ENCODE assay signal across 17 cellular contexts in the genomic region with DNA sequence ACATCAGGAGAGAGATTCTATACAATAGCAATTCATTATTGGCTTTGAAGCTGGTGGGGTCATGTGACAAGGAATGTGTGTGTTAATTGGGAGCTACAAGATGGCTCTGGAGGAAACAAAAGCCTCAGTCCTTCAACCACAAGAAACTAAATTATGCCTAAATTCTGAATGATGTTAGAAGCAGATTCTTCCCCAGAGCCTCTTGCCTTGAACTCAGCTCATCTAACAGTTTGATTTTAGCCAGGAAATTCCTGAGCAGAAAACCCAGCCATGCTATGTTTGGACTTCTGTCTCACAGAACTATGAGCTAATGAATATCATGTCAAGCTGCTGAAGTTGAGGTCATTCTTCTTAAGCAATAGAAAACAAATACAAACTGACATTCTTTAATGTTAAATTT.
DNase-seq lines count a peak whose midpoint lies in the region; TF ChIP-seq lines count a peak whose summit lies in the region.
"Had no signal": no experiment of that assay in that cellular context is flagged by ENCODE, and none has a peak within 500 bp of the region (broad histone marks: within the 10 kb centered on the region; RNA-seq: fewer than 3 reads in every experiment).

No MANE protein-coding gene starts in this region.

- H3K27ac ChIP-seq in GM23248 (no peak overlapping the region), neuronal stem cell (replicated peaks; ENCODE audit: low read length) (no peak overlapping the region), left ventricle myocardium inferior (replicated peaks) (no peak overlapping the region)
- H3K27ac ChIP-seq: parathyroid adenoma, SK-N-MC, skin epidermis had no signal

- H3K23ac ChIP-seq in neuronal stem cell (ENCODE audit: low read depth, low read length, poor library complexity) = no peak overlapping the region

- no peaks in the 10 kb centered on the region for H3K79me2 ChIP-seq in GM23248 (ENCODE audit: insufficient read depth)
- H3K79me2 ChIP-seq: parathyroid adenoma had no signal

- no peak overlapping the region for H4K8ac ChIP-seq in neuronal stem cell (ENCODE audit: low read depth, low read length)

- H3K27me3 ChIP-seq in GM23248 (replicated peaks; ENCODE audit: insufficient read depth) (no peaks in the 10 kb centered on the region), adipocyte (replicated peaks; ENCODE audit: control insufficient read depth, insufficient read depth, low read length) (no peaks in the 10 kb centered on the region), neuronal stem cell (ENCODE audit: control insufficient read depth in 3 of 3, insufficient read depth in 3 of 3, low read depth in 1 of 3, low read length in 3 of 3) (no peaks in the 10 kb centered on the region), left ventricle myocardium inferior (ENCODE audit: low read depth) (no peaks in the 10 kb centered on the region)

- H2AK5ac ChIP-seq in neuronal stem cell (ENCODE audit: low read depth, low read length) = no peak overlapping the region

- H3K4me2 ChIP-seq in GM23248 (ENCODE audit: unreplicated experiment) (no peak overlapping the region), neuronal stem cell (ENCODE audit: insufficient read depth, low read length, poor library complexity, severe bottlenecking) (no peak overlapping the region)

- in situ Hi-C loops in GM23248 (cut with MboI) = no loop called here

- H2BK5ac ChIP-seq in neuronal stem cell (ENCODE audit: low read length) = no peak overlapping the region

- H3F3A ChIP-seq in GM23248 (ENCODE audit: insufficient read depth) = peaks cover 13% of the 10 kb centered on the region; the same call in 1 of the 2 replicates

- H2BK12ac ChIP-seq in neuronal stem cell (ENCODE audit: low read length) = no peak overlapping the region

- H3K9ac ChIP-seq in GM23248 = no peak overlapping the region
- no peak overlapping the region for H3K9ac ChIP-seq in adipocyte (ENCODE audit: low read length)
- H3K9ac ChIP-seq in neuronal stem cell (ENCODE audit: low read depth, low read length, poor library complexity) = no peak overlapping the region
- H3K9ac ChIP-seq: parathyroid adenoma had no signal

- H4K20me1 ChIP-seq in GM23248 (ENCODE audit: insufficient read depth) = no peaks in the 10 kb centered on the region

- no peak overlapping the region for H3K4ac ChIP-seq in neuronal stem cell (ENCODE audit: low read length)

- no peak overlapping the region for H3K18ac ChIP-seq in neuronal stem cell (ENCODE audit: low read length)

- intact Hi-C loops in left ventricle myocardium inferior (cut with micrococcal nuclease) = no loop called here

- no peak overlapping the region for H2BK120ac ChIP-seq in neuronal stem cell (ENCODE audit: low read depth, low read length)

- H3K36me3 ChIP-seq in GM23248 (ENCODE audit: low read depth) = no peaks in the 10 kb centered on the region
- no peaks in the 10 kb centered on the region for H3K36me3 ChIP-seq in adipocyte (ENCODE audit: control insufficient read depth, insufficient read depth, low read length, severe bottlenecking)
- H3K36me3 ChIP-seq in neuronal stem cell (replicated peaks in 1 of 2; ENCODE audit: control insufficient read depth in 2 of 2, insufficient read depth in 2 of 2, low read length in 2 of 2) = no peaks in the 10 kb centered on the region
- H3K36me3 ChIP-seq in left ventricle myocardium inferior = no peaks in the 10 kb centered on the region

- H2AFZ ChIP-seq in GM23248 (peak overlapping the region; percentile 65), neuronal stem cell (ENCODE audit: low read length) (peak overlapping the region; percentile 69)
- H2AFZ ChIP-seq: parathyroid adenoma had no signal

- H3K79me1 ChIP-seq in neuronal stem cell (ENCODE audit: low read depth, low read length) = no peaks in the 10 kb centered on the region

- H4K91ac ChIP-seq in neuronal stem cell (ENCODE audit: low read depth, low read length, poor library complexity) = no peak overlapping the region

- H3K4me1 ChIP-seq in GM23248 (ENCODE audit: insufficient read depth) (peaks cover 23% of the 10 kb centered on the region), adipocyte (ENCODE audit: control insufficient read depth, insufficient read depth, low read length) (peaks cover 10% of the 10 kb centered on the region), neuronal stem cell (ENCODE audit: control insufficient read depth in 2 of 2, insufficient read depth in 1 of 2, low read depth in 1 of 2, low read length in 2 of 2) (peaks cover 0 to 3% of the 10 kb centered on the region in 2 donors), left ventricle myocardium inferior (no peaks in the 10 kb centered on the region)
- H3K4me1 ChIP-seq: parathyroid adenoma had no signal

- peak; percentile 53 for DNase-seq in GM23248
- peak; percentile 69 for DNase-seq in adipocyte (ENCODE audit: low read depth)
- peak; percentile 82 for DNase-seq in fibroblast of peridontal ligament (ENCODE audit: extremely low read depth)
- no peak for DNase-seq in neuronal stem cell (ENCODE audit: low spot score)
- DNase-seq in SW 1271 (lab: John Stamatoyannopoulos, UW) = no peak
- no peak for DNase-seq in SKM-1 treated with dmso at 0.1 percent for 144 hours (lab: John Stamatoyannopoulos, UW; ENCODE audit: unreplicated experiment)
- DNase-seq in left ventricle myocardium inferior = no peak
- no peak for DNase-seq in SW480 (ENCODE audit: low spot score)
- DNase-seq: activated CD4-positive, alpha-beta T cell treated with anti-CD3 and anti-CD28 coated beads, Interleukin-2, amount 50 U/mL, for 4 hours; activated naive CD8-positive, alpha-beta T cell treated with anti-CD3 and anti-CD28 coated beads for 36 hours; activated T-cell treated with anti-CD3 and anti-CD28 coated beads, Interleukin-2, amount 50 U/mL, for 72 hours; central memory CD4-positive, alpha-beta T cell; effector memory CD8-positive, alpha-beta T cell; NCI-H1930 had no signal

- no peak overlapping the region for H2BK15ac ChIP-seq in neuronal stem cell (ENCODE audit: low read length)

- H3K14ac ChIP-seq in neuronal stem cell (ENCODE audit: low read length) = no peak overlapping the region

- no peak for TF ChIP-seq CTCF in left ventricle myocardium inferior (IDR thresholded peaks at IDR 0.05; ENCODE audit: borderline replicate concordance)

- H3K4me3 ChIP-seq in GM23248 (no peak overlapping the region), adipocyte (ENCODE audit: low read length) (no peak overlapping the region), neuronal stem cell (ENCODE audit: low read length in 2 of 2) (no peak overlapping the region), left ventricle myocardium inferior (no peak overlapping the region)
- H3K4me3 ChIP-seq: SK-N-MC, skin epidermis had no signal

- no peaks in the 10 kb centered on the region for H3K9me2 ChIP-seq in GM23248 (ENCODE audit: insufficient read depth)

- H3K9me3 ChIP-seq in GM23248 (ENCODE audit: low read depth) = no peaks in the 10 kb centered on the region
- H3K9me3 ChIP-seq in adipocyte (ENCODE audit: control insufficient read depth, low read length) = no peaks in the 10 kb centered on the region
- H3K9me3 ChIP-seq in neuronal stem cell (replicated peaks in 1 of 2; ENCODE audit: control insufficient read depth in 2 of 2, insufficient read depth in 1 of 2, low read depth in 1 of 2, low read length in 2 of 2) = no peaks in the 10 kb centered on the region
- H3K9me3 ChIP-seq in left ventricle myocardium inferior (replicated peaks) = no peaks in the 10 kb centered on the region

Comparison
In these comparisons a context has a peak if more than half of its experiments do, and no peak if none do; other contexts are left out.
1. DNase-seq: peak in GM23248 (single experiment), adipocyte (single experiment) and fibroblast of peridontal ligament (single experiment); none in neuronal stem cell (single experiment), SW 1271 (0 of 2), SKM-1 treated with dmso at 0.1 percent for 144 hours (single experiment), left ventricle myocardium inferior (single experiment) and SW480 (single experiment).